1 cellular context compared by ENCODE assay signal in the genomic region with DNA sequence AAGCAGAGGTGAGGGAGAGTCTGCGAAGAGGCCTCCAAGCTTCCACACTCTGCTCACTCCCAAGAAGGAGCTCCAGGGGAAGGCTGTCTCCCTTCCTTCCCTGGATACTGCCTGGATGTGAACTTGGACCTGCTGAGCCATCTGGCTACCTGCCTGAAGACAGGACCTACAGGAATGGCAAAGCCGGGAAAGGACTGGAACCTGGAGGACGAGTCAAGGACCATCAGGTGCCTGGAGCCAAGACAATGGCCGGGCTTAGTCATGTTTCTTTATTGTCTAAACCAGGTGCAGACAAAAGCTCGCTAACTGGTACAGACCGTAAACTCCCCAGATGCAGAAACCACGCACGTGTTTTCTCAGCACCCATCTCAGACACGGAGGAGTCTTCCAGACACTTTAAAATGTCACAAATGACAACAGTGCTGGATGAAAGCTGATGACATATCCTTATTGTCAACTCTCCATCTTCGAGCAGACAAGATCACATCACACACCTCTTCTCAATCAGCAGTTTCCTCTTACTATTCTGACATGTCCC.
TF ChIP-seq lines count a peak whose summit lies in the region.

No MANE protein-coding gene starts in this region.

TF ChIP-seq in WTC11, 78 proteins besides CTCF, POLR2A, EP300 and RAD21:
- TF ChIP-seq, protein P1, sequence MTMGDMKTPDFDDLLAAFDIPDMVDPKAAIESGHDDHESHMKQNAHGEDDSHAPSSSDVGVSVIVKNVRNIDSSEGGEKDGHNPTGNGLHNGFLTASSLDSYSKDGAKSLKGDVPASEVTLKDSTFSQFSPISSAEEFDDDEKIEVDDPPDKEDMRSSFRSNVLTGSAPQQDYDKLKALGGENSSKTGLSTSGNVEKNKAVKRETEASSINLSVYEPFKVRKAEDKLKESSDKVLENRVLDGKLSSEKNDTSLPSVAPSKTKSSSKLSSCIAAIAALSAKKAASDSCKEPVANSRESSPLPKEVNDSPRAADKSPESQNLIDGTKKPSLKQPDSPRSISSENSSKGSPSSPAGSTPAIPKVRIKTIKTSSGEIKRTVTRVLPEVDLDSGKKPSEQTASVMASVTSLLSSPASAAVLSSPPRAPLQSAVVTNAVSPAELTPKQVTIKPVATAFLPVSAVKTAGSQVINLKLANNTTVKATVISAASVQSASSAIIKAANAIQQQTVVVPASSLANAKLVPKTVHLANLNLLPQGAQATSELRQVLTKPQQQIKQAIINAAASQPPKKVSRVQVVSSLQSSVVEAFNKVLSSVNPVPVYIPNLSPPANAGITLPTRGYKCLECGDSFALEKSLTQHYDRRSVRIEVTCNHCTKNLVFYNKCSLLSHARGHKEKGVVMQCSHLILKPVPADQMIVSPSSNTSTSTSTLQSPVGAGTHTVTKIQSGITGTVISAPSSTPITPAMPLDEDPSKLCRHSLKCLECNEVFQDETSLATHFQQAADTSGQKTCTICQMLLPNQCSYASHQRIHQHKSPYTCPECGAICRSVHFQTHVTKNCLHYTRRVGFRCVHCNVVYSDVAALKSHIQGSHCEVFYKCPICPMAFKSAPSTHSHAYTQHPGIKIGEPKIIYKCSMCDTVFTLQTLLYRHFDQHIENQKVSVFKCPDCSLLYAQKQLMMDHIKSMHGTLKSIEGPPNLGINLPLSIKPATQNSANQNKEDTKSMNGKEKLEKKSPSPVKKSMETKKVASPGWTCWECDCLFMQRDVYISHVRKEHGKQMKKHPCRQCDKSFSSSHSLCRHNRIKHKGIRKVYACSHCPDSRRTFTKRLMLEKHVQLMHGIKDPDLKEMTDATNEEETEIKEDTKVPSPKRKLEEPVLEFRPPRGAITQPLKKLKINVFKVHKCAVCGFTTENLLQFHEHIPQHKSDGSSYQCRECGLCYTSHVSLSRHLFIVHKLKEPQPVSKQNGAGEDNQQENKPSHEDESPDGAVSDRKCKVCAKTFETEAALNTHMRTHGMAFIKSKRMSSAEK (CRISPR knock-in tag; IDR thresholded peaks at IDR 0.05; ENCODE audit: borderline replicate concordance), result no peak
- TF ChIP-seq TEAD1 (CRISPR knock-in tag; IDR thresholded peaks at IDR 0.05) (no peak), GRHL2 (CRISPR knock-in tag; IDR thresholded peaks at IDR 0.05; ENCODE audit: insufficient replicate concordance, severe bottlenecking) (no peak), EMX1 (CRISPR knock-in tag; IDR thresholded peaks at IDR 0.05) (no peak), GABPB1 (CRISPR knock-in tag; IDR thresholded peaks at IDR 0.05) (no peak), NR2C2 (CRISPR knock-in tag; IDR thresholded peaks at IDR 0.05) (no peak), TCF7 (CRISPR knock-in tag; IDR thresholded peaks at IDR 0.05; ENCODE audit: low read depth) (no peak), RELA (CRISPR knock-in tag; IDR thresholded peaks at IDR 0.05; ENCODE audit: borderline replicate concordance) (no peak), HMGA2 (CRISPR knock-in tag; IDR thresholded peaks at IDR 0.05) (no peak), ZNF121 (CRISPR knock-in tag; IDR thresholded peaks at IDR 0.05) (no peak), MXD4 (CRISPR knock-in tag; IDR thresholded peaks at IDR 0.05; ENCODE audit: borderline replicate concordance) (no peak), CBFB (CRISPR knock-in tag; IDR thresholded peaks at IDR 0.05; ENCODE audit: low read depth) (no peak)
- TF ChIP-seq, protein P2, sequence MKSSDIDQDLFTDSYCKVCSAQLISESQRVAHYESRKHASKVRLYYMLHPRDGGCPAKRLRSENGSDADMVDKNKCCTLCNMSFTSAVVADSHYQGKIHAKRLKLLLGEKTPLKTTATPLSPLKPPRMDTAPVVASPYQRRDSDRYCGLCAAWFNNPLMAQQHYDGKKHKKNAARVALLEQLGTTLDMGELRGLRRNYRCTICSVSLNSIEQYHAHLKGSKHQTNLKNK (CRISPR knock-in tag; IDR thresholded peaks at IDR 0.05), result no peak
- TF ChIP-seq, protein P3, sequence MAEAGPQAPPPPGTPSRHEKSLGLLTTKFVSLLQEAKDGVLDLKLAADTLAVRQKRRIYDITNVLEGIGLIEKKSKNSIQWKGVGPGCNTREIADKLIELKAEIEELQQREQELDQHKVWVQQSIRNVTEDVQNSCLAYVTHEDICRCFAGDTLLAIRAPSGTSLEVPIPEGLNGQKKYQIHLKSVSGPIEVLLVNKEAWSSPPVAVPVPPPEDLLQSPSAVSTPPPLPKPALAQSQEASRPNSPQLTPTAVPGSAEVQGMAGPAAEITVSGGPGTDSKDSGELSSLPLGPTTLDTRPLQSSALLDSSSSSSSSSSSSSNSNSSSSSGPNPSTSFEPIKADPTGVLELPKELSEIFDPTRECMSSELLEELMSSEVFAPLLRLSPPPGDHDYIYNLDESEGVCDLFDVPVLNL (CRISPR knock-in tag; IDR thresholded peaks at IDR 0.05; ENCODE audit: borderline replicate concordance, low read depth), result no peak
- TF ChIP-seq, protein P4, sequence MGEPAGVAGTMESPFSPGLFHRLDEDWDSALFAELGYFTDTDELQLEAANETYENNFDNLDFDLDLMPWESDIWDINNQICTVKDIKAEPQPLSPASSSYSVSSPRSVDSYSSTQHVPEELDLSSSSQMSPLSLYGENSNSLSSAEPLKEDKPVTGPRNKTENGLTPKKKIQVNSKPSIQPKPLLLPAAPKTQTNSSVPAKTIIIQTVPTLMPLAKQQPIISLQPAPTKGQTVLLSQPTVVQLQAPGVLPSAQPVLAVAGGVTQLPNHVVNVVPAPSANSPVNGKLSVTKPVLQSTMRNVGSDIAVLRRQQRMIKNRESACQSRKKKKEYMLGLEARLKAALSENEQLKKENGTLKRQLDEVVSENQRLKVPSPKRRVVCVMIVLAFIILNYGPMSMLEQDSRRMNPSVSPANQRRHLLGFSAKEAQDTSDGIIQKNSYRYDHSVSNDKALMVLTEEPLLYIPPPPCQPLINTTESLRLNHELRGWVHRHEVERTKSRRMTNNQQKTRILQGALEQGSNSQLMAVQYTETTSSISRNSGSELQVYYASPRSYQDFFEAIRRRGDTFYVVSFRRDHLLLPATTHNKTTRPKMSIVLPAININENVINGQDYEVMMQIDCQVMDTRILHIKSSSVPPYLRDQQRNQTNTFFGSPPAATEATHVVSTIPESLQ (CRISPR knock-in tag; IDR thresholded peaks at IDR 0.05), result no peak
- TF ChIP-seq, protein P5, sequence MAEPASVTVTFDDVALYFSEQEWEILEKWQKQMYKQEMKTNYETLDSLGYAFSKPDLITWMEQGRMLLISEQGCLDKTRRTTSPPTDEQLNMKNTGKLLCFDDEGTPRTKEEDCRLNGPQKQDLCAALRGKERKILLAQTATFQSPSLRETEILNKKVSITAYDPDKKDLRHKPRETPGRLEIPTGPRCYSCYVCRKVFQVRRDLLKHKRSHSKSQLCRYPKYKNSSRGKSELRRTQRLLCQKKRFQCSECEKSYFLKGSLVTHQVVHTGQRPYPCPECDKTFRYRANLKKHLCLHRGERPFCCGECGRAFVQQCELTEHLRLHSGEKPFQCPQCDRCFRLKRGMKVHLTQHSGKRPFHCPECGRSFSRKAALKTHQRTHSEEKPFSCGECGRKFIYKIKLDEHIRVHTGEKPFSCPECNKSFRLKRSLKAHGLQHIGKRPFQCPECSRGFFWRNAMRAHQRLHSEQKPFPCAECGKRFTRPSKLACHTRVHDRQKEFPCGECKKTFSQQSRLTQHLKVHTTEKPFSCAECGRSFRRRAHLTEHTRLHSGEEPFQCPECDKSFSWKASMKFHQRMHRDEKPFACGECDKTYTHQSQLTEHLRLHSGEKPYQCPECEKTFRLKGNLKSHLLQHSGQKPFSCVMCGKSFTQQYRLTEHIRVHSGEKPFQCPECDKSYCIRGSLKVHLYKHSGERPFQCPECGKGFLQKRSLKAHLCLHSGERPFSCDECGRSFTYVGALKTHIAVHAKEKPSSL (CRISPR knock-in tag; conservative IDR thresholded peaks at IDR 0.05), result no peak
- TF ChIP-seq, protein P6, sequence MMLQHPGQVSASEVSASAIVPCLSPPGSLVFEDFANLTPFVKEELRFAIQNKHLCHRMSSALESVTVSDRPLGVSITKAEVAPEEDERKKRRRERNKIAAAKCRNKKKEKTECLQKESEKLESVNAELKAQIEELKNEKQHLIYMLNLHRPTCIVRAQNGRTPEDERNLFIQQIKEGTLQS (CRISPR knock-in tag; conservative IDR thresholded peaks at IDR 0.05), result no peak
- TF ChIP-seq, protein P7, sequence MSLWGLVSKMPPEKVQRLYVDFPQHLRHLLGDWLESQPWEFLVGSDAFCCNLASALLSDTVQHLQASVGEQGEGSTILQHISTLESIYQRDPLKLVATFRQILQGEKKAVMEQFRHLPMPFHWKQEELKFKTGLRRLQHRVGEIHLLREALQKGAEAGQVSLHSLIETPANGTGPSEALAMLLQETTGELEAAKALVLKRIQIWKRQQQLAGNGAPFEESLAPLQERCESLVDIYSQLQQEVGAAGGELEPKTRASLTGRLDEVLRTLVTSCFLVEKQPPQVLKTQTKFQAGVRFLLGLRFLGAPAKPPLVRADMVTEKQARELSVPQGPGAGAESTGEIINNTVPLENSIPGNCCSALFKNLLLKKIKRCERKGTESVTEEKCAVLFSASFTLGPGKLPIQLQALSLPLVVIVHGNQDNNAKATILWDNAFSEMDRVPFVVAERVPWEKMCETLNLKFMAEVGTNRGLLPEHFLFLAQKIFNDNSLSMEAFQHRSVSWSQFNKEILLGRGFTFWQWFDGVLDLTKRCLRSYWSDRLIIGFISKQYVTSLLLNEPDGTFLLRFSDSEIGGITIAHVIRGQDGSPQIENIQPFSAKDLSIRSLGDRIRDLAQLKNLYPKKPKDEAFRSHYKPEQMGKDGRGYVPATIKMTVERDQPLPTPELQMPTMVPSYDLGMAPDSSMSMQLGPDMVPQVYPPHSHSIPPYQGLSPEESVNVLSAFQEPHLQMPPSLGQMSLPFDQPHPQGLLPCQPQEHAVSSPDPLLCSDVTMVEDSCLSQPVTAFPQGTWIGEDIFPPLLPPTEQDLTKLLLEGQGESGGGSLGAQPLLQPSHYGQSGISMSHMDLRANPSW (CRISPR knock-in tag; conservative IDR thresholded peaks at IDR 0.05; ENCODE audit: low read depth), result no peak
